10 cellular contexts compared by ENCODE assay signal in the genomic region with DNA sequence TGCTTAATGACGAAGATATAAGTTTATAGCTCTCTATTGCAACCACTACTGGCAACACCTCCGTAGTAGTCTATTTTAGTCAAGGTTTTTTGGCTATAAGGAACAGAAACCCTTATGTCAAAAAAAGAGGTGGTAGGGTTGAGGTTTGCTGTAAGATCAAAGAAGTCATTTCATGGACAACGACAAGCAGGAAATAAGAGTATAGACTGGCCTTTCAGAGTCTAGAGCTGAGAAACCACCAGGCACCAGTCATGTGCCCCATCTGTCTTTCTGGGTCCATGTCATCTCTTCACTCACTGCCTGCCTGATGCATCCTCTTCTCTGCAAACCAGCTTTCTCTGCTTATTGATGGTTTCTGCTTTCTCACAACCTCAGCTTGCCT. TPM values are rescaled to one million over a fixed set of nuclear protein-coding genes. Genes with fewer than 3 reads are reported as not detected.
A peak's percentile ranks its signal among the peaks of the same experiment; 100 is the strongest.
DNase-seq lines count a peak whose midpoint lies in the region; ATAC-seq lines count a peak whose summit lies in the region.
"Had no signal": no experiment of that assay in that cellular context is flagged by ENCODE, and none has a peak within 500 bp of the region (broad histone marks: within the 10 kb centered on the region; RNA-seq: fewer than 3 reads in every experiment).

No MANE protein-coding gene starts in this region.

- no peaks in the 10 kb centered on the region for H3K9me3 ChIP-seq in SJCRH30 (replicated peaks)

- no peak overlapping the region for H3K4me3 ChIP-seq in SJCRH30

- no peaks in the 10 kb centered on the region for H3K27me3 ChIP-seq in SJCRH30

- no peaks in the 10 kb centered on the region for H3K36me3 ChIP-seq in SJCRH30

- H3K27ac Mint-ChIP-seq in activated naive CD4-positive, alpha-beta T cell treated with anti-CD3 and anti-CD28 coated beads for 36 hours = peak overlapping the region; percentile 6
- peak overlapping the region; percentile 75 for H3K27ac Mint-ChIP-seq in stimulated activated naive CD8-positive, alpha-beta T cell treated with anti-CD3 and anti-CD28 coated beads, Interleukin-15, Interleukin-2, amounts not matched to agents 100 ng/mL and 50 ng/mL, for 24 hours
- H3K27ac Mint-ChIP-seq: B cell had no signal

- H3K4me1 Mint-ChIP-seq in activated naive CD4-positive, alpha-beta T cell treated with anti-CD3 and anti-CD28 coated beads for 36 hours (ENCODE audit: low read depth) = peaks cover 34% of the 10 kb centered on the region
- peaks cover 70% of the 10 kb centered on the region for H3K4me1 Mint-ChIP-seq in stimulated activated naive CD8-positive, alpha-beta T cell treated with anti-CD3 and anti-CD28 coated beads, Interleukin-15, Interleukin-2, amounts not matched to agents 100 ng/mL and 50 ng/mL, for 24 hours (ENCODE audit: low read depth)

- DNase-seq in activated naive CD4-positive, alpha-beta T cell treated with anti-CD3 and anti-CD28 coated beads for 36 hours = peak; percentile 56
- DNase-seq in activated naive CD4-positive, alpha-beta T cell treated with anti-CD3 and anti-CD28 coated beads, Interleukin-2, amount 50 U/mL, for 16 hours = no peak
- peak; percentile 40 for DNase-seq in T-helper 9 cell
- no peak for DNase-seq in amniotic stem cell (lab: John Stamatoyannopoulos, UW)
- no peak for DNase-seq in NCI-H1105 treated with DMSO at 0.1 percent for 48 hours (lab: John Stamatoyannopoulos, UW)
- DNase-seq in SJCRH30 = no peak
- DNase-seq: NCI-H1436 had no signal

- ATAC-seq in HG02973 (IDR thresholded peaks at IDR 0.05; ENCODE audit: unreplicated experiment) = peak; percentile 87

- intact Hi-C loops in activated naive CD4-positive, alpha-beta T cell treated with anti-CD3 and anti-CD28 coated beads for 36 hours (cut with micrococcal nuclease) = loop anchor here (1.0 to 2.0 kb wide), 2 partner anchors 8 to 159 kb away; partner anchors contain the start of gene FSIP1

- H3K27me3 Mint-ChIP-seq in activated naive CD4-positive, alpha-beta T cell treated with anti-CD3 and anti-CD28 coated beads for 36 hours (ENCODE audit: low read depth) = peaks cover 7% of the 10 kb centered on the region
- no peaks in the 10 kb centered on the region for H3K27me3 Mint-ChIP-seq in stimulated activated naive CD8-positive, alpha-beta T cell treated with anti-CD3 and anti-CD28 coated beads, Interleukin-15, Interleukin-2, amounts not matched to agents 100 ng/mL and 50 ng/mL, for 24 hours

- no peaks in the 10 kb centered on the region for H3K36me3 Mint-ChIP-seq in activated naive CD4-positive, alpha-beta T cell treated with anti-CD3 and anti-CD28 coated beads for 36 hours (ENCODE audit: low read depth)
- H3K36me3 Mint-ChIP-seq in stimulated activated naive CD8-positive, alpha-beta T cell treated with anti-CD3 and anti-CD28 coated beads, Interleukin-15, Interleukin-2, amounts not matched to agents 100 ng/mL and 50 ng/mL, for 24 hours (ENCODE audit: low read depth) = peaks cover 11% of the 10 kb centered on the region

- H3K4me3 Mint-ChIP-seq in activated naive CD4-positive, alpha-beta T cell treated with anti-CD3 and anti-CD28 coated beads for 36 hours = no peak overlapping the region
- no peak overlapping the region for H3K4me3 Mint-ChIP-seq in stimulated activated naive CD8-positive, alpha-beta T cell treated with anti-CD3 and anti-CD28 coated beads, Interleukin-15, Interleukin-2, amounts not matched to agents 100 ng/mL and 50 ng/mL, for 24 hours
- H3K4me3 Mint-ChIP-seq: B cell had no signal

- CTCF ChIA-PET in activated naive CD4-positive, alpha-beta T cell treated with anti-CD3 and anti-CD28 coated beads for 36 hours (lab: Charles Lee) = no interaction called here

- 0 out of 2 replicates have a peak, but pooled peaks cover 6% of the 10 kb centered on the region for H3K4me1 ChIP-seq in SJCRH30

- H3K9me3 Mint-ChIP-seq in activated naive CD4-positive, alpha-beta T cell treated with anti-CD3 and anti-CD28 coated beads for 36 hours = peaks cover 7% of the 10 kb centered on the region
- H3K9me3 Mint-ChIP-seq in stimulated activated naive CD8-positive, alpha-beta T cell treated with anti-CD3 and anti-CD28 coated beads, Interleukin-15, Interleukin-2, amounts not matched to agents 100 ng/mL and 50 ng/mL, for 24 hours = peaks cover 9% of the 10 kb centered on the region

- H3K27ac ChIP-seq in SJCRH30 = no peak overlapping the region

RNA-seq across cellular contexts. Expression of gene THBS1, which starts 42.7 kb away (rescaled TPM):
- under 1 TPM; 0.02 to 0.20 TPM for total RNA-seq in activated naive CD4-positive, alpha-beta T cell treated with anti-CD3 and anti-CD28 coated beads for 36 hours
- 24.3 and 24.4 TPM in 2 replicates for total RNA-seq in SJCRH30 (2014; rRNA removed; shearing (Covaris generic))

Comparison
In these comparisons a context has a peak if more than half of its experiments do, and no peak if none do; other contexts are left out.
1. DNase-seq: peak in activated naive CD4-positive, alpha-beta T cell treated with anti-CD3 and anti-CD28 coated beads for 36 hours (single experiment) and T-helper 9 cell (single experiment); none in activated naive CD4-positive, alpha-beta T cell treated with anti-CD3 and anti-CD28 coated beads, Interleukin-2, amount 50 U/mL, for 16 hours (single experiment), amniotic stem cell (single experiment), NCI-H1105 treated with DMSO at 0.1 percent for 48 hours (single experiment) and SJCRH30 (0 of 2).
2. RNA of gene THBS1, which starts 42.7 kb away (total RNA-seq): 24.3 to 24.4 TPM in SJCRH30; 0.02 to 0.20 TPM in activated naive CD4-positive, alpha-beta T cell treated with anti-CD3 and anti-CD28 coated beads for 36 hours; every median in the first group is over 10 times any median in the second.